ENCODE assay signal across 15 cellular contexts in genomic region chr3:172046268-172046915, GRCh38. TPM values are rescaled to one million over a fixed set of nuclear protein-coding genes. Genes with fewer than 3 reads are reported as not detected.
DNase-seq lines count a peak whose midpoint lies in the region; ATAC-seq and TF ChIP-seq lines count a peak whose summit lies in the region.
"Had no signal": no experiment of that assay in that cellular context is flagged by ENCODE, and none has a peak within 500 bp of the region (broad histone marks: within the 10 kb centered on the region; RNA-seq: fewer than 3 reads in every experiment).

No MANE protein-coding gene starts in this region.

- no peak overlapping the region for H2AFZ ChIP-seq in SK-N-SH (ENCODE audit: low read depth)

- H3K4me1 ChIP-seq in SK-N-SH (ENCODE audit: control insufficient read depth in 1 of 2, insufficient read depth in 2 of 2, low read depth in 1 of 2, low read length in 1 of 2) (peaks cover 5 to 18% of the 10 kb centered on the region in 2 experiments; a peak in 3 of 4 replicates), HEK293 (ENCODE audit: control insufficient read depth, insufficient read depth, low read length) (peaks cover 3% of the 10 kb centered on the region; the same call in 1 of the 2 replicates)

- TF ChIP-seq CTCF in SK-N-SH (IDR thresholded peaks at IDR 0.05) (no peak), HEK293 (tag by site-specific recombination; IDR thresholded peaks at IDR 0.05) (no peak), chondrocyte (IDR thresholded peaks at IDR 0.05) (no peak), progenitor cell of endocrine pancreas (IDR thresholded peaks at IDR 0.05; ENCODE audit: unreplicated experiment) (no peak)

- TF ChIP-seq RAD21 in SK-N-SH (IDR thresholded peaks at IDR 0.05; ENCODE audit: low read length), result no peak

- H3K79me2 ChIP-seq in SK-N-SH (ENCODE audit: insufficient read depth), result peaks cover 100% of the 10 kb centered on the region

- H3K27me3 Mint-ChIP-seq in chondrocyte (ENCODE audit: low read depth), result no peaks in the 10 kb centered on the region
- H3K27me3 Mint-ChIP-seq in progenitor cell of endocrine pancreas, result no peaks in the 10 kb centered on the region

- H3K4me2 ChIP-seq in SK-N-SH, result 0 out of 2 replicates have a peak overlapping the region, but pooled peaks have one; percentile 10

- no peak for TF ChIP-seq EP300 in SK-N-SH (IDR thresholded peaks at IDR 0.05; ENCODE audit: borderline replicate concordance in 1 of 2, low read depth in 1 of 2, low read length in 1 of 2)

- H3K9me3 ChIP-seq in SK-N-SH, result no peaks in the 10 kb centered on the region
- no peaks in the 10 kb centered on the region for H3K9me3 ChIP-seq in HEK293 (ENCODE audit: control insufficient read depth, insufficient read depth, low read depth, low read length)
- H3K9me3 ChIP-seq: tibial nerve had no signal

- H3K27ac ChIP-seq in SK-N-SH (ENCODE audit: low read depth in 2 of 2, low read length in 1 of 2) (0 out of 4 replicates have a peak overlapping the region, but pooled peaks of 1 of the 2 experiments have one; percentile 8), HEK293 (ENCODE audit: extremely low read depth, low read depth, low read length) (no peak overlapping the region)
- H3K27ac ChIP-seq: 22Rv1 had no signal

- H3F3A ChIP-seq in SK-N-SH (replicated peaks; ENCODE audit: insufficient read depth), result peaks cover 16% of the 10 kb centered on the region

- POLR2A ChIA-PET in SK-N-SH (lab: Yijun Ruan, JAX) (no interaction called here), HEK293 (lab: Yijun Ruan, JAX) (no interaction called here)

- no peak overlapping the region for H3K9ac ChIP-seq in SK-N-SH

- H3K36me3 ChIP-seq in SK-N-SH (replicated peaks in 1 of 2; ENCODE audit: control insufficient read depth in 1 of 2, insufficient read depth in 2 of 2, low read length in 1 of 2), result peaks cover 12 to 46% of the 10 kb centered on the region in 2 experiments
- H3K36me3 ChIP-seq in HEK293 (ENCODE audit: control insufficient read depth in 2 of 2, insufficient read depth in 1 of 2, low read length in 2 of 2), result peaks cover 0 to 2% of the 10 kb centered on the region in 2 experiments; a peak in 1 of 3 replicates

- no peaks in the 10 kb centered on the region for H3K9me2 ChIP-seq in SK-N-SH

- H3K4me1 Mint-ChIP-seq in chondrocyte (ENCODE audit: low read depth), result peaks cover 82% of the 10 kb centered on the region
- peaks cover 43% of the 10 kb centered on the region for H3K4me1 Mint-ChIP-seq in progenitor cell of endocrine pancreas (ENCODE audit: low read depth)

- no peak; the same call in 2 of the 3 replicates for ATAC-seq in SK-N-SH treated with all-trans-retinoic acid at 6 μM for 48 hours
- no peak for ATAC-seq in GM19395 (IDR thresholded peaks at IDR 0.05; ENCODE audit: unreplicated experiment)

- WGBS in SK-N-SH (ENCODE audit: low lambda C conversion rate), result 90% methylated on average over 4 of the region's 4 CpGs

- no peak for DNase-seq in SK-N-SH
- DNase-seq in chondrocyte (ENCODE audit: low spot score), result no peak
- DNase-seq in progenitor cell of endocrine pancreas (ENCODE audit: low spot score, unreplicated experiment), result no peak
- no peak for DNase-seq in DMS79 (lab: John Stamatoyannopoulos, UW)
- no peak for DNase-seq in retina
- DNase-seq: dermis blood vessel endothelial cell, MM.1S, NCI-H446, small intestine had no signal

- CTCF ChIA-PET in SK-N-SH (lab: Yijun Ruan, JAX) (interaction anchor here (0.6 kb wide), 1 partner anchor 997 kb away, joined by 3 read pairs; no protein-coding TSS in a partner anchor), HEK293 (lab: Yijun Ruan, JAX) (no interaction called here)

- peaks cover 100% of the 10 kb centered on the region for H4K20me1 ChIP-seq in SK-N-SH (ENCODE audit: insufficient read depth)

- no peaks in the 10 kb centered on the region for H3K27me3 ChIP-seq in SK-N-SH (ENCODE audit: insufficient read depth)
- H3K27me3 ChIP-seq: tibial nerve had no signal

- no peak overlapping the region for H3K4me3 ChIP-seq in SK-N-SH (ENCODE audit: low read depth in 2 of 2, low read length in 1 of 2)
- H3K4me3 ChIP-seq in HEK293 (ENCODE audit: low read depth, low read length), result no peak overlapping the region
- H3K4me3 ChIP-seq: tibial nerve had no signal

- H3K9me3 Mint-ChIP-seq in chondrocyte (ENCODE audit: low read depth) (no peaks in the 10 kb centered on the region), progenitor cell of endocrine pancreas (ENCODE audit: low read depth) (no peaks in the 10 kb centered on the region)
- H3K9me3 Mint-ChIP-seq: nephron had no signal

- peak overlapping the region; percentile 78 for H3K27ac Mint-ChIP-seq in chondrocyte (ENCODE audit: unreplicated experiment)
- H3K27ac Mint-ChIP-seq in progenitor cell of endocrine pancreas, result peak overlapping the region; percentile 31

- H3K36me3 Mint-ChIP-seq in chondrocyte (ENCODE audit: low read depth), result peaks cover 15% of the 10 kb centered on the region
- peaks cover 23% of the 10 kb centered on the region for H3K36me3 Mint-ChIP-seq in progenitor cell of endocrine pancreas (ENCODE audit: insufficient read depth)

- H3K4me3 Mint-ChIP-seq in chondrocyte (ENCODE audit: unreplicated experiment), result peak overlapping the region; percentile 10
- H3K4me3 Mint-ChIP-seq in progenitor cell of endocrine pancreas (ENCODE audit: low read depth), result no peak overlapping the region
- H3K4me3 Mint-ChIP-seq: nephron had no signal

TF ChIP-seq in SK-N-SH, 30 proteins besides CTCF, POLR2A, EP300 and RAD21 (continues in another document):
- TF ChIP-seq RFX5 (IDR thresholded peaks at IDR 0.05; ENCODE audit: low read length), result no peak
- TF ChIP-seq TEAD4 (IDR thresholded peaks at IDR 0.05; ENCODE audit: borderline replicate concordance, insufficient read depth), result no peak
- TF ChIP-seq MAX (IDR thresholded peaks at IDR 0.05; ENCODE audit: low read depth), result no peak
- TF ChIP-seq, protein P1, sequence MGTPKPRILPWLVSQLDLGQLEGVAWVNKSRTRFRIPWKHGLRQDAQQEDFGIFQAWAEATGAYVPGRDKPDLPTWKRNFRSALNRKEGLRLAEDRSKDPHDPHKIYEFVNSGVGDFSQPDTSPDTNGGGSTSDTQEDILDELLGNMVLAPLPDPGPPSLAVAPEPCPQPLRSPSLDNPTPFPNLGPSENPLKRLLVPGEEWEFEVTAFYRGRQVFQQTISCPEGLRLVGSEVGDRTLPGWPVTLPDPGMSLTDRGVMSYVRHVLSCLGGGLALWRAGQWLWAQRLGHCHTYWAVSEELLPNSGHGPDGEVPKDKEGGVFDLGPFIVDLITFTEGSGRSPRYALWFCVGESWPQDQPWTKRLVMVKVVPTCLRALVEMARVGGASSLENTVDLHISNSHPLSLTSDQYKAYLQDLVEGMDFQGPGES (IDR thresholded peaks at IDR 0.05; ENCODE audit: low read depth, low read length), result no peak
- TF ChIP-seq MXI1 (IDR thresholded peaks at IDR 0.05; ENCODE audit: low read depth, low read length), result no peak

TF ChIP-seq in SK-N-SH treated with all-trans-retinoic acid at 6 μM for 48 hours, 23 proteins besides CTCF, POLR2A, EP300 and RAD21 (continues in another document):
- TF ChIP-seq ZFP30 (CRISPR knock-in tag; IDR thresholded peaks at IDR 0.05) (no peak), ZNF70 (CRISPR knock-in tag; IDR thresholded peaks at IDR 0.05) (no peak), ZNF565 (CRISPR knock-in tag; conservative IDR thresholded peaks at IDR 0.05; ENCODE audit: low read depth) (no peak), ZNF8 (CRISPR knock-in tag; IDR thresholded peaks at IDR 0.05) (no peak), ZFP3 (CRISPR knock-in tag; IDR thresholded peaks at IDR 0.05) (no peak), TCF4 (CRISPR knock-in tag; IDR thresholded peaks at IDR 0.05; ENCODE audit: borderline replicate concordance) (no peak), PPARA (CRISPR knock-in tag; IDR thresholded peaks at IDR 0.05; ENCODE audit: borderline replicate concordance) (no peak), OSR1 (CRISPR knock-in tag; IDR thresholded peaks at IDR 0.05) (no peak), GLIS3 (CRISPR knock-in tag; IDR thresholded peaks at IDR 0.05) (no peak), TOX (CRISPR knock-in tag; IDR thresholded peaks at IDR 0.05; ENCODE audit: borderline replicate concordance) (no peak)

TF ChIP-seq in HEK293, 187 proteins besides CTCF, POLR2A, EP300 and RAD21 (continues in another document):
- no peak for TF ChIP-seq GLIS1 (tag by site-specific recombination; IDR thresholded peaks at IDR 0.05)
- no peak for TF ChIP-seq ZNF341 (tag by site-specific recombination; IDR thresholded peaks at IDR 0.05; ENCODE audit: low read depth)
- TF ChIP-seq ZNF792 (tag by site-specific recombination; IDR thresholded peaks at IDR 0.05), result no peak
- TF ChIP-seq ZFP41 (tag by site-specific recombination; IDR thresholded peaks at IDR 0.05; ENCODE audit: borderline replicate concordance), result no peak
- TF ChIP-seq AEBP2 (tag by site-specific recombination; IDR thresholded peaks at IDR 0.05; ENCODE audit: borderline replicate concordance), result no peak
- TF ChIP-seq SETDB1 (IDR thresholded peaks at IDR 0.05; ENCODE audit: insufficient read length, low read length), result no peak
- TF ChIP-seq ZNF2 (tag by site-specific recombination; IDR thresholded peaks at IDR 0.05), result no peak
- TF ChIP-seq ZNF571 (tag by site-specific recombination; IDR thresholded peaks at IDR 0.05), result no peak
- TF ChIP-seq, protein P2, sequence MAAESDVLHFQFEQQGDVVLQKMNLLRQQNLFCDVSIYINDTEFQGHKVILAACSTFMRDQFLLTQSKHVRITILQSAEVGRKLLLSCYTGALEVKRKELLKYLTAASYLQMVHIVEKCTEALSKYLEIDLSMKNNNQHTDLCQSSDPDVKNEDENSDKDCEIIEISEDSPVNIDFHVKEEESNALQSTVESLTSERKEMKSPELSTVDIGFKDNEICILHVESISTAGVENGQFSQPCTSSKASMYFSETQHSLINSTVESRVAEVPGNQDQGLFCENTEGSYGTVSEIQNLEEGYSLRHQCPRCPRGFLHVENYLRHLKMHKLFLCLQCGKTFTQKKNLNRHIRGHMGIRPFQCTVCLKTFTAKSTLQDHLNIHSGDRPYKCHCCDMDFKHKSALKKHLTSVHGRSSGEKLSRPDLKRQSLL (tag by site-specific recombination; IDR thresholded peaks at IDR 0.05), result 0 out of 2 replicates have a peak, but pooled peaks have one; percentile 30
- no peak for TF ChIP-seq ZNF121 (tag by site-specific recombination; IDR thresholded peaks at IDR 0.05)

RNA-seq across cellular contexts. Expression of gene FNDC3B, which starts 7.0 kb away (rescaled TPM):
- 10.4 TPM in 2 replicates for polyA plus RNA-seq in SK-N-SH (2012; rRNA removed)
- polyA plus RNA-seq in SK-N-SH (2012; cell fraction: cytosol; rRNA removed), result 14.7 and 17.1 TPM in 2 replicates
- polyA plus RNA-seq in SK-N-SH (2012; cell fraction: nucleus; rRNA removed), result 12.5 and 21.9 TPM in 2 replicates
- 290 to 304 TPM (median 293 TPM) in 3 replicates for total RNA-seq in chondrocyte
- total RNA-seq in progenitor cell of endocrine pancreas, result 158 and 161 TPM in 2 replicates
